1 cellular context compared by ENCODE assay signal in genomic region chr16:1309888-1310831, GRCh38.
TF ChIP-seq lines count a peak whose summit lies in the region.

No MANE protein-coding gene starts in this region.

TF ChIP-seq in K562, 482 proteins besides CTCF, POLR2A, EP300 and RAD21 (continued from another document):
- TF ChIP-seq, protein P1, sequence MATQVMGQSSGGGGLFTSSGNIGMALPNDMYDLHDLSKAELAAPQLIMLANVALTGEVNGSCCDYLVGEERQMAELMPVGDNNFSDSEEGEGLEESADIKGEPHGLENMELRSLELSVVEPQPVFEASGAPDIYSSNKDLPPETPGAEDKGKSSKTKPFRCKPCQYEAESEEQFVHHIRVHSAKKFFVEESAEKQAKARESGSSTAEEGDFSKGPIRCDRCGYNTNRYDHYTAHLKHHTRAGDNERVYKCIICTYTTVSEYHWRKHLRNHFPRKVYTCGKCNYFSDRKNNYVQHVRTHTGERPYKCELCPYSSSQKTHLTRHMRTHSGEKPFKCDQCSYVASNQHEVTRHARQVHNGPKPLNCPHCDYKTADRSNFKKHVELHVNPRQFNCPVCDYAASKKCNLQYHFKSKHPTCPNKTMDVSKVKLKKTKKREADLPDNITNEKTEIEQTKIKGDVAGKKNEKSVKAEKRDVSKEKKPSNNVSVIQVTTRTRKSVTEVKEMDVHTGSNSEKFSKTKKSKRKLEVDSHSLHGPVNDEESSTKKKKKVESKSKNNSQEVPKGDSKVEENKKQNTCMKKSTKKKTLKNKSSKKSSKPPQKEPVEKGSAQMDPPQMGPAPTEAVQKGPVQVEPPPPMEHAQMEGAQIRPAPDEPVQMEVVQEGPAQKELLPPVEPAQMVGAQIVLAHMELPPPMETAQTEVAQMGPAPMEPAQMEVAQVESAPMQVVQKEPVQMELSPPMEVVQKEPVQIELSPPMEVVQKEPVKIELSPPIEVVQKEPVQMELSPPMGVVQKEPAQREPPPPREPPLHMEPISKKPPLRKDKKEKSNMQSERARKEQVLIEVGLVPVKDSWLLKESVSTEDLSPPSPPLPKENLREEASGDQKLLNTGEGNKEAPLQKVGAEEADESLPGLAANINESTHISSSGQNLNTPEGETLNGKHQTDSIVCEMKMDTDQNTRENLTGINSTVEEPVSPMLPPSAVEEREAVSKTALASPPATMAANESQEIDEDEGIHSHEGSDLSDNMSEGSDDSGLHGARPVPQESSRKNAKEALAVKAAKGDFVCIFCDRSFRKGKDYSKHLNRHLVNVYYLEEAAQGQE (CRISPR knock-in tag; IDR thresholded peaks at IDR 0.05; ENCODE audit: low read depth) = no peak
- TF ChIP-seq, protein P2, sequence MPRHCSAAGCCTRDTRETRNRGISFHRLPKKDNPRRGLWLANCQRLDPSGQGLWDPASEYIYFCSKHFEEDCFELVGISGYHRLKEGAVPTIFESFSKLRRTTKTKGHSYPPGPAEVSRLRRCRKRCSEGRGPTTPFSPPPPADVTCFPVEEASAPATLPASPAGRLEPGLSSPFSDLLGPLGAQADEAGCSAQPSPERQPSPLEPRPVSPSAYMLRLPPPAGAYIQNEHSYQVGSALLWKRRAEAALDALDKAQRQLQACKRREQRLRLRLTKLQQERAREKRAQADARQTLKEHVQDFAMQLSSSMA (CRISPR knock-in tag; IDR thresholded peaks at IDR 0.05) = no peak
- TF ChIP-seq ZFP30 (CRISPR knock-in tag; IDR thresholded peaks at IDR 0.05; ENCODE audit: borderline replicate concordance) = no peak
- TF ChIP-seq, protein P3, sequence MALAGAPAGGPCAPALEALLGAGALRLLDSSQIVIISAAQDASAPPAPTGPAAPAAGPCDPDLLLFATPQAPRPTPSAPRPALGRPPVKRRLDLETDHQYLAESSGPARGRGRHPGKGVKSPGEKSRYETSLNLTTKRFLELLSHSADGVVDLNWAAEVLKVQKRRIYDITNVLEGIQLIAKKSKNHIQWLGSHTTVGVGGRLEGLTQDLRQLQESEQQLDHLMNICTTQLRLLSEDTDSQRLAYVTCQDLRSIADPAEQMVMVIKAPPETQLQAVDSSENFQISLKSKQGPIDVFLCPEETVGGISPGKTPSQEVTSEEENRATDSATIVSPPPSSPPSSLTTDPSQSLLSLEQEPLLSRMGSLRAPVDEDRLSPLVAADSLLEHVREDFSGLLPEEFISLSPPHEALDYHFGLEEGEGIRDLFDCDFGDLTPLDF (CRISPR knock-in tag; IDR thresholded peaks at IDR 0.05) = no peak
- TF ChIP-seq FOXP1 (CRISPR knock-in tag; IDR thresholded peaks at IDR 0.05) = no peak
- no peak for TF ChIP-seq SMAD2 (IDR thresholded peaks at IDR 0.05; ENCODE audit: low read depth, low read length)
- TF ChIP-seq ZNF717 (CRISPR knock-in tag; IDR thresholded peaks at IDR 0.05) = no peak
- TF ChIP-seq ATF7 (IDR thresholded peaks at IDR 0.05) = 0 out of 2 replicates have a peak, but pooled peaks have one; percentile 8
- no peak for TF ChIP-seq GABPB2 (CRISPR knock-in tag; conservative IDR thresholded peaks at IDR 0.05)
- no peak for TF ChIP-seq SUPT5H (IDR thresholded peaks at IDR 0.05)
- no peak for TF ChIP-seq HNRNPL (IDR thresholded peaks at IDR 0.05; ENCODE audit: low read depth, low read length)
- peak; percentile 64; the same call in 1 of the 2 replicates for TF ChIP-seq NKRF (IDR thresholded peaks at IDR 0.05; ENCODE audit: borderline replicate concordance)
- no peak for TF ChIP-seq ZFP1 (CRISPR knock-in tag; IDR thresholded peaks at IDR 0.05)
- TF ChIP-seq SREBF2 (CRISPR knock-in tag; IDR thresholded peaks at IDR 0.05) = no peak
- TF ChIP-seq MAZ (CRISPR knock-in tag; conservative IDR thresholded peaks at IDR 0.05 in 1 of 2, IDR thresholded peaks at IDR 0.05 in 1 of 2) = peak; percentile 32 to 75
- TF ChIP-seq ZNF217 (CRISPR knock-in tag; IDR thresholded peaks at IDR 0.05) = no peak
- TF ChIP-seq RBM15 (IDR thresholded peaks at IDR 0.05; ENCODE audit: insufficient read depth, low read length) = no peak
- TF ChIP-seq ZNF23 (CRISPR knock-in tag; IDR thresholded peaks at IDR 0.05) = no peak
- TF ChIP-seq GTF2F1 (IDR thresholded peaks at IDR 0.05; ENCODE audit: low read depth, low read length) = no peak
- TF ChIP-seq MBD1 (CRISPR knock-in tag; IDR thresholded peaks at IDR 0.05) = no peak
- no peak for TF ChIP-seq SREBF1 (IDR thresholded peaks at IDR 0.05; ENCODE audit: borderline replicate concordance, low read depth, low read length)
- TF ChIP-seq TARDBP (IDR thresholded peaks at IDR 0.05) = no peak
- TF ChIP-seq, protein P4, sequence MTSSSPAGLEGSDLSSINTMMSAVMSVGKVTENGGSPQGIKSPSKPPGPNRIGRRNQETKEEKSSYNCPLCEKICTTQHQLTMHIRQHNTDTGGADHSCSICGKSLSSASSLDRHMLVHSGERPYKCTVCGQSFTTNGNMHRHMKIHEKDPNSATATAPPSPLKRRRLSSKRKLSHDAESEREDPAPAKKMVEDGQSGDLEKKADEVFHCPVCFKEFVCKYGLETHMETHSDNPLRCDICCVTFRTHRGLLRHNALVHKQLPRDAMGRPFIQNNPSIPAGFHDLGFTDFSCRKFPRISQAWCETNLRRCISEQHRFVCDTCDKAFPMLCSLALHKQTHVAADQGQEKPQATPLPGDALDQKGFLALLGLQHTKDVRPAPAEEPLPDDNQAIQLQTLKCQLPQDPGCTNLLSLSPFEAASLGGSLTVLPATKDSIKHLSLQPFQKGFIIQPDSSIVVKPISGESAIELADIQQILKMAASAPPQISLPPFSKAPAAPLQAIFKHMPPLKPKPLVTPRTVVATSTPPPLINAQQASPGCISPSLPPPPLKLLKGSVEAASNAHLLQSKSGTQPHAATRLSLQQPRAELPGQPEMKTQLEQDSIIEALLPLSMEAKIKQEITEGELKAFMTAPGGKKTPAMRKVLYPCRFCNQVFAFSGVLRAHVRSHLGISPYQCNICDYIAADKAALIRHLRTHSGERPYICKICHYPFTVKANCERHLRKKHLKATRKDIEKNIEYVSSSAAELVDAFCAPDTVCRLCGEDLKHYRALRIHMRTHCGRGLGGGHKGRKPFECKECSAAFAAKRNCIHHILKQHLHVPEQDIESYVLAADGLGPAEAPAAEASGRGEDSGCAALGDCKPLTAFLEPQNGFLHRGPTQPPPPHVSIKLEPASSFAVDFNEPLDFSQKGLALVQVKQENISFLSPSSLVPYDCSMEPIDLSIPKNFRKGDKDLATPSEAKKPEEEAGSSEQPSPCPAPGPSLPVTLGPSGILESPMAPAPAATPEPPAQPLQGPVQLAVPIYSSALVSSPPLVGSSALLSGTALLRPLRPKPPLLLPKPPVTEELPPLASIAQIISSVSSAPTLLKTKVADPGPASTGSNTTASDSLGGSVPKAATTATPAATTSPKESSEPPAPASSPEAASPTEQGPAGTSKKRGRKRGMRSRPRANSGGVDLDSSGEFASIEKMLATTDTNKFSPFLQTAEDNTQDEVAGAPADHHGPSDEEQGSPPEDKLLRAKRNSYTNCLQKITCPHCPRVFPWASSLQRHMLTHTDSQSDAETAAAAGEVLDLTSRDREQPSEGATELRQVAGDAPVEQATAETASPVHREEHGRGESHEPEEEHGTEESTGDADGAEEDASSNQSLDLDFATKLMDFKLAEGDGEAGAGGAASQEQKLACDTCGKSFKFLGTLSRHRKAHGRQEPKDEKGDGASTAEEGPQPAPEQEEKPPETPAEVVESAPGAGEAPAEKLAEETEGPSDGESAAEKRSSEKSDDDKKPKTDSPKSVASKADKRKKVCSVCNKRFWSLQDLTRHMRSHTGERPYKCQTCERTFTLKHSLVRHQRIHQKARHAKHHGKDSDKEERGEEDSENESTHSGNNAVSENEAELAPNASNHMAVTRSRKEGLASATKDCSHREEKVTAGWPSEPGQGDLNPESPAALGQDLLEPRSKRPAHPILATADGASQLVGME (CRISPR knock-in tag; IDR thresholded peaks at IDR 0.05) = no peak
- peak; percentile 64; the same call in 1 of the 2 replicates for TF ChIP-seq POLR2G (IDR thresholded peaks at IDR 0.05; ENCODE audit: low read depth, low read length)
- no peak for TF ChIP-seq ZNF282 (CRISPR knock-in tag; IDR thresholded peaks at IDR 0.05)
- no peak for TF ChIP-seq TFAP4 (CRISPR knock-in tag; IDR thresholded peaks at IDR 0.05; ENCODE audit: borderline replicate concordance)
- no peak for TF ChIP-seq ZNF584 (CRISPR knock-in tag; IDR thresholded peaks at IDR 0.05; ENCODE audit: low read depth)
- no peak for TF ChIP-seq KLF10 (CRISPR knock-in tag; IDR thresholded peaks at IDR 0.05)
- no peak for TF ChIP-seq CSDE1 (IDR thresholded peaks at IDR 0.05)
- TF ChIP-seq ARID3A (IDR thresholded peaks at IDR 0.05; ENCODE audit: borderline replicate concordance, low read depth, low read length) = no peak
- no peak for TF ChIP-seq ZNF778 (CRISPR knock-in tag; IDR thresholded peaks at IDR 0.05)
- TF ChIP-seq FOXA1 (IDR thresholded peaks at IDR 0.05; ENCODE audit: borderline replicate concordance) = no peak
- no peak for TF ChIP-seq SMARCA5 (IDR thresholded peaks at IDR 0.05)
